ENCODE assay signal across 1 cellular context in the genomic region with DNA sequence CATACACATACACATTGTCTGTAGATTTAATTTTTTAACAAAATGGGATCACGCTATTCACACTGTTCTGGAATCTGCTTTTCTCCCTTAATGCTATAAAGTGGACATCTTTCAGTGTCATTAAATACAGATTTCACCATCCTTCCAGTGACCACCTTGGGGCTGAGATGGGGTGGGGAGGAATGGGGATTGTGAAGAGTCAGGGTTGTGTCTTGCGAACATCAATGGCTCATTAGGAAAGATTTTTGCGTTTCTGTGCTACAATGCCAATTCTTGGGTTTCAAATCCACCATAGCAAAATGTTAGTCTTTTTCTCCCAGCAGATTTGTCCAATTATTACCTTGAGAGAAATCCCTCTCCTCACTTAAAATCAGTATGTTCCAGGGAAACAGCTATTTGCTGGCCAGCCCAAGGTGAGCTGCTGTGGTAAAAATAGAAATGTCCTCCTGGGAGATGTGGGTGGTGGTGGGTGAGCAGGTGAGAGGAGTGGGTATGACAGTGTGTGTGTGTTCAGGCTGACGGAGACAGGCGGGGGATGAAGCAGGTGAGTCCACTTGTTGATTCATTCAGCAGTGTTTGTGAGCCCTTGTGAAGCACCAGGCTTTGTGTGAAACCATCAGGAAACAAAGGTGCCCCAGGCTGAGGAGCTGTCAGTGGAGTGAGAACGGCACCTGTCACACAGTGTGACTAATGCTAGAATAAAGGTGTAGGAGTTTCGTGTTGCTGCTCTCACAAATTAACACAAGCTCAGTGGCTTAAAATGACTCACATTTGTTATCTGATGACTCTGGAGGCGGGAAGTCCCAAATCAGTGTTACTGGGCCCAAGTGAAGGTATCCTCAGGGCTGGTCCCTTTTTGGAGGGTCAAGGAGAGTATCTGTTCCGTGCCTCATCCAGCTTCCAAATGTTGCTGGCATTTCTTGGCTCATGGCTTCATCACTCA.
TF ChIP-seq lines count a peak whose summit lies in the region.

No MANE protein-coding gene starts in this region.

TF ChIP-seq in endothelial cell of umbilical vein, 7 proteins besides CTCF, POLR2A, EP300 and RAD21:
- TF ChIP-seq EZH2 (IDR thresholded peaks at IDR 0.05; ENCODE audit: borderline replicate concordance, low read depth, low read length, severe bottlenecking) = no peak
- TF ChIP-seq MYC (IDR thresholded peaks at IDR 0.05; ENCODE audit: low read depth, low read length) = no peak
- TF ChIP-seq, protein P1, sequence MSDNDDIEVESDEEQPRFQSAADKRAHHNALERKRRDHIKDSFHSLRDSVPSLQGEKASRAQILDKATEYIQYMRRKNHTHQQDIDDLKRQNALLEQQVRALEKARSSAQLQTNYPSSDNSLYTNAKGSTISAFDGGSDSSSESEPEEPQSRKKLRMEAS (IDR thresholded peaks at IDR 0.05; ENCODE audit: insufficient read depth, insufficient read length) = no peak
- TF ChIP-seq FOS (IDR thresholded peaks at IDR 0.05; ENCODE audit: borderline replicate concordance, insufficient read depth, low read length) = no peak
- TF ChIP-seq GATA2 (IDR thresholded peaks at IDR 0.05; ENCODE audit: insufficient read depth, insufficient read length, low read depth, low read length) = no peak
- no peak for TF ChIP-seq JUN (IDR thresholded peaks at IDR 0.05; ENCODE audit: borderline replicate concordance, insufficient read depth, insufficient read length, low read depth)
- TF ChIP-seq POLR2AphosphoS5 (IDR thresholded peaks at IDR 0.05; ENCODE audit: insufficient read depth, low read depth, low read length) = no peak
